In genomic region chr14:41606249-41607118, GRCh38 we compare ENCODE assay signal across 8 cellular contexts. TPM values are rescaled to one million over a fixed set of nuclear protein-coding genes. Genes with fewer than 3 reads are reported as not detected.
DNase-seq lines count a peak whose midpoint lies in the region; ATAC-seq and TF ChIP-seq lines count a peak whose summit lies in the region.

TSS of gene LRFN5 (plus strand) at chr14:41606876.

- H3K4me3 Mint-ChIP-seq in WTC11 (peak within 1 kb of the TSS; percentile 94), neural crest cell (peak within 1 kb of the TSS; percentile 91)

- H3K4me1 Mint-ChIP-seq in WTC11, result peaks cover 42% of the 10 kb centered on the region
- peaks cover 67% of the 10 kb centered on the region for H3K4me1 Mint-ChIP-seq in neural crest cell

- peak within 1 kb of the TSS; percentile 81 for H3K4me3 ChIP-seq in fibroblast of the aortic adventitia (ENCODE audit: low read depth, low read length)

- H3K27ac Mint-ChIP-seq in WTC11 (peak within 1 kb of the TSS; percentile 89), neural crest cell (ENCODE audit: unreplicated experiment) (peak within 1 kb of the TSS; percentile 39)

- CTCF ChIA-PET in WTC11 (lab: Charles Lee), result interaction anchor here (0.7 to 2.1 kb wide), 4 partner anchors 14 to 326 kb away, joined by 3 to 16 read pairs (median 3); no protein-coding TSS in a partner anchor

- no peak for TF ChIP-seq CTCF in WTC11 (IDR thresholded peaks at IDR 0.05)
- peak; percentile 7 for TF ChIP-seq CTCF in fibroblast of the aortic adventitia (IDR thresholded peaks at IDR 0.05; ENCODE audit: insufficient read depth, low read length)
- no peak for TF ChIP-seq CTCF in neural crest cell (conservative IDR thresholded peaks at IDR 0.05)

- H3K36me3 Mint-ChIP-seq in WTC11 (no peaks in the 10 kb centered on the region), neural crest cell (ENCODE audit: low read depth) (no peaks in the 10 kb centered on the region)

- POLR2A ChIA-PET in WTC11 (lab: Charles Lee), result no interaction called here

- peak; percentile 57 for DNase-seq in COLO668 (lab: John Stamatoyannopoulos, UW; ENCODE audit: unreplicated experiment)
- DNase-seq in WTC11 (ENCODE audit: low spot score), result peak; percentile 68
- peak; percentile 33 for DNase-seq in fibroblast of the aortic adventitia (ENCODE audit: low read depth)
- DNase-seq in neural crest cell (ENCODE audit: low read depth, low spot score), result peak; percentile 49
- DNase-seq in DMS114 treated with DMSO at 0.1 percent for 48 hours (lab: John Stamatoyannopoulos, UW; ENCODE audit: unreplicated experiment), result no peak

- no peaks in the 10 kb centered on the region for H3K9me3 Mint-ChIP-seq in WTC11
- H3K9me3 Mint-ChIP-seq in neural crest cell, result no peaks in the 10 kb centered on the region

- peaks cover 41% of the 10 kb centered on the region for H3K27me3 Mint-ChIP-seq in WTC11 (ENCODE audit: low read depth)
- H3K27me3 Mint-ChIP-seq in neural crest cell (ENCODE audit: low read depth), result peaks cover 71% of the 10 kb centered on the region

- peak; percentile 40 for ATAC-seq in HG03175 (IDR thresholded peaks at IDR 0.05; ENCODE audit: unreplicated experiment)
- ATAC-seq in WTC11, result peak; percentile 4
- no peak for ATAC-seq in GM18867 (IDR thresholded peaks at IDR 0.05; ENCODE audit: unreplicated experiment)
- no peak for ATAC-seq in HG02840 (IDR thresholded peaks at IDR 0.05; ENCODE audit: low FRiP score, unreplicated experiment)

TF ChIP-seq in WTC11, 78 proteins besides CTCF, POLR2A, EP300 and RAD21 (continues in another document):
- TF ChIP-seq, protein P1, sequence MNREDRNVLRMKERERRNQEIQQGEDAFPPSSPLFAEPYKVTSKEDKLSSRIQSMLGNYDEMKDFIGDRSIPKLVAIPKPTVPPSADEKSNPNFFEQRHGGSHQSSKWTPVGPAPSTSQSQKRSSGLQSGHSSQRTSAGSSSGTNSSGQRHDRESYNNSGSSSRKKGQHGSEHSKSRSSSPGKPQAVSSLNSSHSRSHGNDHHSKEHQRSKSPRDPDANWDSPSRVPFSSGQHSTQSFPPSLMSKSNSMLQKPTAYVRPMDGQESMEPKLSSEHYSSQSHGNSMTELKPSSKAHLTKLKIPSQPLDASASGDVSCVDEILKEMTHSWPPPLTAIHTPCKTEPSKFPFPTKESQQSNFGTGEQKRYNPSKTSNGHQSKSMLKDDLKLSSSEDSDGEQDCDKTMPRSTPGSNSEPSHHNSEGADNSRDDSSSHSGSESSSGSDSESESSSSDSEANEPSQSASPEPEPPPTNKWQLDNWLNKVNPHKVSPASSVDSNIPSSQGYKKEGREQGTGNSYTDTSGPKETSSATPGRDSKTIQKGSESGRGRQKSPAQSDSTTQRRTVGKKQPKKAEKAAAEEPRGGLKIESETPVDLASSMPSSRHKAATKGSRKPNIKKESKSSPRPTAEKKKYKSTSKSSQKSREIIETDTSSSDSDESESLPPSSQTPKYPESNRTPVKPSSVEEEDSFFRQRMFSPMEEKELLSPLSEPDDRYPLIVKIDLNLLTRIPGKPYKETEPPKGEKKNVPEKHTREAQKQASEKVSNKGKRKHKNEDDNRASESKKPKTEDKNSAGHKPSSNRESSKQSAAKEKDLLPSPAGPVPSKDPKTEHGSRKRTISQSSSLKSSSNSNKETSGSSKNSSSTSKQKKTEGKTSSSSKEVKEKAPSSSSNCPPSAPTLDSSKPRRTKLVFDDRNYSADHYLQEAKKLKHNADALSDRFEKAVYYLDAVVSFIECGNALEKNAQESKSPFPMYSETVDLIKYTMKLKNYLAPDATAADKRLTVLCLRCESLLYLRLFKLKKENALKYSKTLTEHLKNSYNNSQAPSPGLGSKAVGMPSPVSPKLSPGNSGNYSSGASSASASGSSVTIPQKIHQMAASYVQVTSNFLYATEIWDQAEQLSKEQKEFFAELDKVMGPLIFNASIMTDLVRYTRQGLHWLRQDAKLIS (CRISPR knock-in tag; IDR thresholded peaks at IDR 0.05; ENCODE audit: borderline replicate concordance), result no peak
- TF ChIP-seq ZNF263 (CRISPR knock-in tag; IDR thresholded peaks at IDR 0.05; ENCODE audit: low read depth) (no peak), SP1 (CRISPR knock-in tag; conservative IDR thresholded peaks at IDR 0.05) (no peak), SOX15 (CRISPR knock-in tag; IDR thresholded peaks at IDR 0.05) (no peak), KAT7 (CRISPR knock-in tag; IDR thresholded peaks at IDR 0.05; ENCODE audit: borderline replicate concordance) (0 out of 2 replicates have a peak, but pooled peaks have one; percentile 24), SMAD4 (CRISPR knock-in tag; IDR thresholded peaks at IDR 0.05) (no peak), FOXP1 (CRISPR knock-in tag; IDR thresholded peaks at IDR 0.05; ENCODE audit: borderline replicate concordance) (peak; percentile 24; the same call in 1 of the 2 replicates), E2F4 (CRISPR knock-in tag; IDR thresholded peaks at IDR 0.05; ENCODE audit: borderline replicate concordance, low read depth) (0 out of 2 replicates have a peak, but pooled peaks have one; percentile 44)
- TF ChIP-seq, protein P2, sequence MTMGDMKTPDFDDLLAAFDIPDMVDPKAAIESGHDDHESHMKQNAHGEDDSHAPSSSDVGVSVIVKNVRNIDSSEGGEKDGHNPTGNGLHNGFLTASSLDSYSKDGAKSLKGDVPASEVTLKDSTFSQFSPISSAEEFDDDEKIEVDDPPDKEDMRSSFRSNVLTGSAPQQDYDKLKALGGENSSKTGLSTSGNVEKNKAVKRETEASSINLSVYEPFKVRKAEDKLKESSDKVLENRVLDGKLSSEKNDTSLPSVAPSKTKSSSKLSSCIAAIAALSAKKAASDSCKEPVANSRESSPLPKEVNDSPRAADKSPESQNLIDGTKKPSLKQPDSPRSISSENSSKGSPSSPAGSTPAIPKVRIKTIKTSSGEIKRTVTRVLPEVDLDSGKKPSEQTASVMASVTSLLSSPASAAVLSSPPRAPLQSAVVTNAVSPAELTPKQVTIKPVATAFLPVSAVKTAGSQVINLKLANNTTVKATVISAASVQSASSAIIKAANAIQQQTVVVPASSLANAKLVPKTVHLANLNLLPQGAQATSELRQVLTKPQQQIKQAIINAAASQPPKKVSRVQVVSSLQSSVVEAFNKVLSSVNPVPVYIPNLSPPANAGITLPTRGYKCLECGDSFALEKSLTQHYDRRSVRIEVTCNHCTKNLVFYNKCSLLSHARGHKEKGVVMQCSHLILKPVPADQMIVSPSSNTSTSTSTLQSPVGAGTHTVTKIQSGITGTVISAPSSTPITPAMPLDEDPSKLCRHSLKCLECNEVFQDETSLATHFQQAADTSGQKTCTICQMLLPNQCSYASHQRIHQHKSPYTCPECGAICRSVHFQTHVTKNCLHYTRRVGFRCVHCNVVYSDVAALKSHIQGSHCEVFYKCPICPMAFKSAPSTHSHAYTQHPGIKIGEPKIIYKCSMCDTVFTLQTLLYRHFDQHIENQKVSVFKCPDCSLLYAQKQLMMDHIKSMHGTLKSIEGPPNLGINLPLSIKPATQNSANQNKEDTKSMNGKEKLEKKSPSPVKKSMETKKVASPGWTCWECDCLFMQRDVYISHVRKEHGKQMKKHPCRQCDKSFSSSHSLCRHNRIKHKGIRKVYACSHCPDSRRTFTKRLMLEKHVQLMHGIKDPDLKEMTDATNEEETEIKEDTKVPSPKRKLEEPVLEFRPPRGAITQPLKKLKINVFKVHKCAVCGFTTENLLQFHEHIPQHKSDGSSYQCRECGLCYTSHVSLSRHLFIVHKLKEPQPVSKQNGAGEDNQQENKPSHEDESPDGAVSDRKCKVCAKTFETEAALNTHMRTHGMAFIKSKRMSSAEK (CRISPR knock-in tag; IDR thresholded peaks at IDR 0.05; ENCODE audit: borderline replicate concordance), result no peak
- TF ChIP-seq, protein P3, sequence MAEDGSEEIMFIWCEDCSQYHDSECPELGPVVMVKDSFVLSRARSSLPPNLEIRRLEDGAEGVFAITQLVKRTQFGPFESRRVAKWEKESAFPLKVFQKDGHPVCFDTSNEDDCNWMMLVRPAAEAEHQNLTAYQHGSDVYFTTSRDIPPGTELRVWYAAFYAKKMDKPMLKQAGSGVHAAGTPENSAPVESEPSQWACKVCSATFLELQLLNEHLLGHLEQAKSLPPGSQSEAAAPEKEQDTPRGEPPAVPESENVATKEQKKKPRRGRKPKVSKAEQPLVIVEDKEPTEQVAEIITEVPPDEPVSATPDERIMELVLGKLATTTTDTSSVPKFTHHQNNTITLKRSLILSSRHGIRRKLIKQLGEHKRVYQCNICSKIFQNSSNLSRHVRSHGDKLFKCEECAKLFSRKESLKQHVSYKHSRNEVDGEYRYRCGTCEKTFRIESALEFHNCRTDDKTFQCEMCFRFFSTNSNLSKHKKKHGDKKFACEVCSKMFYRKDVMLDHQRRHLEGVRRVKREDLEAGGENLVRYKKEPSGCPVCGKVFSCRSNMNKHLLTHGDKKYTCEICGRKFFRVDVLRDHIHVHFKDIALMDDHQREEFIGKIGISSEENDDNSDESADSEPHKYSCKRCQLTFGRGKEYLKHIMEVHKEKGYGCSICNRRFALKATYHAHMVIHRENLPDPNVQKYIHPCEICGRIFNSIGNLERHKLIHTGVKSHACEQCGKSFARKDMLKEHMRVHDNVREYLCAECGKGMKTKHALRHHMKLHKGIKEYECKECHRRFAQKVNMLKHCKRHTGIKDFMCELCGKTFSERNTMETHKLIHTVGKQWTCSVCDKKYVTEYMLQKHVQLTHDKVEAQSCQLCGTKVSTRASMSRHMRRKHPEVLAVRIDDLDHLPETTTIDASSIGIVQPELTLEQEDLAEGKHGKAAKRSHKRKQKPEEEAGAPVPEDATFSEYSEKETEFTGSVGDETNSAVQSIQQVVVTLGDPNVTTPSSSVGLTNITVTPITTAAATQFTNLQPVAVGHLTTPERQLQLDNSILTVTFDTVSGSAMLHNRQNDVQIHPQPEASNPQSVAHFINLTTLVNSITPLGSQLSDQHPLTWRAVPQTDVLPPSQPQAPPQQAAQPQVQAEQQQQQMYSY (CRISPR knock-in tag; IDR thresholded peaks at IDR 0.05), result peak; percentile 93

RNA-seq across cellular contexts. Expression of gene LRFN5, which starts in this region (rescaled TPM):
- 4.7 to 15.8 TPM (median 5.3 TPM) in 3 replicates for total RNA-seq in WTC11 (2021)
- 12.1 and 12.8 TPM in 2 replicates for total RNA-seq in fibroblast of the aortic adventitia (ENCODE audit: low replicate concordance)
- 1.3 and 1.5 TPM in 2 replicates for total RNA-seq in neural crest cell

Comparison
In these comparisons a context has a peak if more than half of its experiments do, and no peak if none do; other contexts are left out.
1. ATAC-seq: peak in HG03175 (single experiment) and WTC11 (single experiment); none in GM18867 (single experiment) and HG02840 (single experiment).